ENCODE assay signal across 25 cellular contexts in the genomic region with DNA sequence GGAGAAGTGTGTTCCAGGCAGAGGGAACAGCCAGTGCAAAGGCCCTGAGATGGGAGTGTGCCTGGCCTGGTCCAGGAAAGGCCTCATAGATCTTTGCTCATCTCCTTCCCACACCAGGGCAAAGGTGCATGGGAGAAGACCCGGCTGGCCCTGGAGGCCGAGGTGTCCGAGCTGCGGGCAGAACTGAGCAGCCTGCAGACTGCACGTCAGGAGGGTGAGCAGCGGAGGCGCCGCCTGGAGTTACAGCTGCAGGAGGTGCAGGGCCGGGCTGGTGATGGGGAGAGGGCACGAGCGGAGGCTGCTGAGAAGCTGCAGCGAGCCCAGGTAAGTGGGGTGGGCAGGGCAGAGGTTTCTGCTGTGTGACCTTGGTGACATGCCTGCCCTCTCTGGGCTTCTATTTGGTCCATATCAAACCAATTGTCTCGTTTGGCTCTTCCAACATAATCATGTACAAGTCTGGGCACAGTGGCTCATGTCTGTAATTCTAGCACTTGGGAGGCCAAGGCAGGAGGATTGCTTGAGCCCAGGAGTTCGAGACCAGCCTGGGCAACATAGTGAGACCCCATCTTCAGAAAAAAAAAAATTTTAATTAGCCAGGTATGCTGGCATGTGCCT. TPM values are rescaled to one million over a fixed set of nuclear protein-coding genes. Genes with fewer than 3 reads are reported as not detected.
DNase-seq lines count a peak whose midpoint lies in the region; ATAC-seq, FAIRE-seq and TF ChIP-seq lines count a peak whose summit lies in the region.
"Had no signal": no experiment of that assay in that cellular context is flagged by ENCODE, and none has a peak within 500 bp of the region (broad histone marks: within the 10 kb centered on the region; RNA-seq: fewer than 3 reads in every experiment).

No MANE protein-coding gene starts in this region.

- H4K8ac ChIP-seq in neuronal stem cell (ENCODE audit: low read depth, low read length) = no peak overlapping the region

- no peak for DNase-seq in HepG2 (ENCODE audit: low spot score)
- DNase-seq in right lobe of liver = no peak
- DNase-seq in K562 (ENCODE audit: extremely low read depth in 1 of 4, low spot score in 3 of 4) = no peak
- DNase-seq in neuronal stem cell (ENCODE audit: low spot score) = no peak
- DNase-seq in COLO829 (ENCODE audit: low spot score) = no peak
- DNase-seq in DMS53 treated with DMSO at 0.1 percent for 48 hours (lab: John Stamatoyannopoulos, UW; ENCODE audit: unreplicated experiment) = no peak
- no peak for DNase-seq in activated CD8-positive, alpha-beta memory T cell treated with anti-CD3 and anti-CD28 coated beads for 24 hours
- DNase-seq: ACHN; AML-193; BE2C; Calu3; CD4-positive, alpha-beta T cell; COR-L47; DMS53; DND-41; HCEC 1CT had no signal

- H3K27ac ChIP-seq in HepG2 (ENCODE audit: extremely low read length, insufficient read depth, low read length) (no peak overlapping the region), right lobe of liver (no peak overlapping the region), K562 (ENCODE audit: extremely low read depth, low read depth, low read length) (no peak overlapping the region), neuronal stem cell (replicated peaks; ENCODE audit: low read length) (no peak overlapping the region)
- H3K27ac ChIP-seq: 22Rv1; BLaER1 treated with 17β-estradiol and CSF1 and Interleukin-3, amounts not matched to agents 10 nM and 100 nM had no signal

- no peak for TF ChIP-seq POLR2A in HepG2 (IDR thresholded peaks at IDR 0.05; ENCODE audit: insufficient read depth in 1 of 2, low read depth in 2 of 2, low read length in 2 of 2)
- no peak for TF ChIP-seq POLR2A in right lobe of liver (IDR thresholded peaks at IDR 0.05)
- TF ChIP-seq POLR2A in K562 (conservative IDR thresholded peaks at IDR 0.05) = no peak

- no peak overlapping the region for H4K91ac ChIP-seq in neuronal stem cell (ENCODE audit: low read depth, low read length, poor library complexity)

- no peaks in the 10 kb centered on the region for H3K79me1 ChIP-seq in neuronal stem cell (ENCODE audit: low read depth, low read length)

- TF ChIP-seq RAD21 in HepG2 (CRISPR knock-in tag; IDR thresholded peaks at IDR 0.05) (no peak), K562 (CRISPR knock-in tag; conservative IDR thresholded peaks at IDR 0.05 in 1 of 2, IDR thresholded peaks at IDR 0.05 in 1 of 2) (no peak)

- peak overlapping the region; percentile 57 for H2BK15ac ChIP-seq in neuronal stem cell (ENCODE audit: low read length)

- peak overlapping the region; percentile 87 for H3K14ac ChIP-seq in neuronal stem cell (ENCODE audit: low read length)

- H2BK120ac ChIP-seq in neuronal stem cell (ENCODE audit: low read depth, low read length) = no peak overlapping the region

- peaks cover 2% of the 10 kb centered on the region for H3K9me1 ChIP-seq in K562 (ENCODE audit: control insufficient read depth, insufficient read depth, low read length)

- H3K4me2 ChIP-seq in HepG2 (ENCODE audit: low read depth, low read length) (no peak overlapping the region), K562 (ENCODE audit: insufficient read depth, low read length) (no peak overlapping the region), neuronal stem cell (ENCODE audit: insufficient read depth, low read length, poor library complexity, severe bottlenecking) (no peak overlapping the region)
- H3K4me2 ChIP-seq: BLaER1 treated with 17β-estradiol and CSF1 and Interleukin-3, amounts not matched to agents 10 nM and 100 nM; GM23338 had no signal

- BruUV-seq in HepG2 (replicated peaks; lab: Mats Ljungman, UMichigan) (no TSS peak), K562 (replicated peaks; lab: Mats Ljungman, UMichigan) (no TSS peak)

- H3K4me1 ChIP-seq in HepG2 (ENCODE audit: insufficient read depth, low read length) (peaks cover 26% of the 10 kb centered on the region), right lobe of liver (no peaks in the 10 kb centered on the region), K562 (replicated peaks in 1 of 2; ENCODE audit: control insufficient read depth in 2 of 2, insufficient read depth in 2 of 2, low read length in 2 of 2) (peaks cover 0 to 23% of the 10 kb centered on the region in 2 experiments; a peak in 2 of 5 replicates), neuronal stem cell (ENCODE audit: control insufficient read depth in 2 of 2, insufficient read depth in 1 of 2, low read depth in 1 of 2, low read length in 2 of 2) (no peaks in the 10 kb centered on the region)
- H3K4me1 ChIP-seq: BE2C had no signal

- TF ChIP-seq CTCF in HepG2 (CRISPR knock-in tag; IDR thresholded peaks at IDR 0.05) = no peak
- no peak for TF ChIP-seq CTCF in right lobe of liver (IDR thresholded peaks at IDR 0.05)
- TF ChIP-seq CTCF in K562 (IDR thresholded peaks at IDR 0.05 in 2 of 3, conservative IDR thresholded peaks at IDR 0.05 in 1 of 3; ENCODE audit: insufficient read depth in 2 of 3, low read depth in 1 of 3, low read length in 3 of 3) = no peak

- peak overlapping the region; percentile 62 for H3K18ac ChIP-seq in neuronal stem cell (ENCODE audit: low read length)

- H3K27me3 ChIP-seq in HepG2 (ENCODE audit: control insufficient read depth in 1 of 2, insufficient read depth in 2 of 2, low read length in 2 of 2) (no peaks in the 10 kb centered on the region), right lobe of liver (no peaks in the 10 kb centered on the region), K562 (ENCODE audit: control insufficient read depth in 2 of 2, insufficient read depth in 2 of 2, low read length in 2 of 2) (peaks cover 8 to 38% of the 10 kb centered on the region in 2 experiments; a peak in 4 of 5 replicates), neuronal stem cell (ENCODE audit: control insufficient read depth in 3 of 3, insufficient read depth in 3 of 3, low read depth in 1 of 3, low read length in 3 of 3) (peaks cover 0 to 15% (median 0%) of the 10 kb centered on the region in 3 experiments)
- H3K27me3 ChIP-seq: BE2C; BLaER1 treated with 17β-estradiol and CSF1 and Interleukin-3, amounts not matched to agents 10 nM and 100 nM had no signal

- peak overlapping the region; percentile 74 for H2AK5ac ChIP-seq in neuronal stem cell (ENCODE audit: low read depth, low read length)

- intact Hi-C loops in HepG2 (cut with micrococcal nuclease; ENCODE audit: unreplicated experiment) (no loop called here), right lobe of liver (cut with DNase I) (no loop called here), K562 (cut with micrococcal nuclease) (no loop called here)

- TF ChIP-seq EP300 in HepG2 (IDR thresholded peaks at IDR 0.05; ENCODE audit: low read depth in 2 of 2, low read length in 2 of 2) (no peak), HepG2 (CRISPR knock-in tag; IDR thresholded peaks at IDR 0.05; ENCODE audit: borderline replicate concordance) (no peak), K562 (IDR thresholded peaks at IDR 0.05; ENCODE audit: low read length) (no peak)

- no peak overlapping the region for H2BK5ac ChIP-seq in neuronal stem cell (ENCODE audit: low read length)

- CTCF ChIA-PET in HepG2 (lab: Yijun Ruan, JAX; ENCODE audit: low intra/inter-chr PET ratio, low total read pairs) = no interaction called here
- CTCF ChIA-PET in K562 (lab: Yijun Ruan, JAX; ENCODE audit: low intra/inter-chr PET ratio) = no interaction called here

- H3K4ac ChIP-seq in neuronal stem cell (ENCODE audit: low read length) = no peak overlapping the region

- ATAC-seq in HepG2 (no peak), right lobe of liver (no peak), K562 (no peak)
- ATAC-seq: GM12878, GM23338 had no signal

- in situ Hi-C loops in HepG2 (cut with HindIII; ENCODE audit: extremely low pct_ligation_motif_present, low pct_unique_long_range_greater_than_20kb) = no loop called here
- in situ Hi-C loops in K562 (cut with MboI) = no loop called here

- no peak overlapping the region for H3K4me3 ChIP-seq in HepG2 (replicated peaks in 1 of 3; ENCODE audit: insufficient read depth in 1 of 3, low read depth in 2 of 3, low read length in 3 of 3)
- H3K4me3 ChIP-seq in right lobe of liver = no peak overlapping the region
- H3K4me3 ChIP-seq in K562 = no peak overlapping the region
- H3K4me3 ChIP-seq in neuronal stem cell (ENCODE audit: low read length in 2 of 2) = no peak overlapping the region
- H3K4me3 ChIP-seq: BLaER1 treated with 17β-estradiol and CSF1 and Interleukin-3, amounts not matched to agents 10 nM and 100 nM; GM12878; GM23338 had no signal

- H3K79me2 ChIP-seq in HepG2 (ENCODE audit: insufficient read depth, low read length) (no peaks in the 10 kb centered on the region), K562 (ENCODE audit: control insufficient read depth, insufficient read depth, low read length) (no peaks in the 10 kb centered on the region)

- FAIRE-seq in HepG2 (lab: Jason Lieb, UNC) = no peak
- no peak for FAIRE-seq in K562 (lab: Jason Lieb, UNC)
- FAIRE-seq: A204.1, G401.6, GM12878, GM19239, H54 had no signal

- no peaks in the 10 kb centered on the region for H3K9me3 ChIP-seq in HepG2 (ENCODE audit: low read length)
- no peaks in the 10 kb centered on the region for H3K9me3 ChIP-seq in right lobe of liver
- H3K9me3 ChIP-seq in K562 (replicated peaks; ENCODE audit: control insufficient read depth, insufficient read depth, low read depth, low read length) = no peaks in the 10 kb centered on the region
- peaks cover 0 to 2% of the 10 kb centered on the region in 2 donors for H3K9me3 ChIP-seq in neuronal stem cell (replicated peaks in 1 of 2; ENCODE audit: control insufficient read depth in 2 of 2, insufficient read depth in 1 of 2, low read depth in 1 of 2, low read length in 2 of 2)
- H3K9me3 ChIP-seq: BE2C; BLaER1 treated with 17β-estradiol and CSF1 and Interleukin-3, amounts not matched to agents 10 nM and 100 nM had no signal

- no peak overlapping the region for H3K23ac ChIP-seq in neuronal stem cell (ENCODE audit: low read depth, low read length, poor library complexity)

- H2BK12ac ChIP-seq in neuronal stem cell (ENCODE audit: low read length) = peak overlapping the region; percentile 69

- H3K9ac ChIP-seq in HepG2 (ENCODE audit: insufficient read depth, low read depth, low read length) = no peak overlapping the region
- H3K9ac ChIP-seq in K562 (ENCODE audit: insufficient read depth in 1 of 2, low read depth in 2 of 2, low read length in 2 of 2) = no peak overlapping the region
- peak overlapping the region; percentile 40 for H3K9ac ChIP-seq in neuronal stem cell (ENCODE audit: low read depth, low read length, poor library complexity)
- H3K9ac ChIP-seq: BLaER1 treated with 17β-estradiol and CSF1 and Interleukin-3, amounts not matched to agents 10 nM and 100 nM had no signal

- H3K36me3 ChIP-seq in HepG2 (replicated peaks in 1 of 2; ENCODE audit: control insufficient read depth in 1 of 2, insufficient read depth in 2 of 2, low read length in 2 of 2) (peaks cover 4 to 6% of the 10 kb centered on the region in 2 experiments; a peak in 1 of 5 replicates), right lobe of liver (peaks cover 0 to 54% (median 16%) of the 10 kb centered on the region in 4 donors), K562 (ENCODE audit: control insufficient read depth, insufficient read depth, low read length) (no peaks in the 10 kb centered on the region), neuronal stem cell (replicated peaks in 1 of 2; ENCODE audit: control insufficient read depth in 2 of 2, insufficient read depth in 2 of 2, low read length in 2 of 2) (peaks cover 0 to 2% of the 10 kb centered on the region in 2 donors)
- H3K36me3 ChIP-seq: BE2C; BLaER1 treated with 17β-estradiol and CSF1 and Interleukin-3, amounts not matched to agents 10 nM and 100 nM had no signal

- 89% methylated on average over 9 of the region's 14 CpGs for WGBS in HepG2 (ENCODE audit: low lambda C conversion rate)
- WGBS in right lobe of liver (ENCODE audit: insufficient coverage, low coverage, low lambda C conversion rate, missing lambda C conversion rate) = 65% methylated on average over 2 of the region's 14 CpGs
- WGBS in K562 (ENCODE audit: insufficient coverage, low coverage, missing lambda C conversion rate) = 30% methylated on average over 14 of the region's 14 CpGs
- WGBS in neuronal stem cell (ENCODE audit: extremely low coverage in 2 of 2, insufficient read length in 2 of 2, insufficient replicate concordance in 1 of 2), 2 donors = no CpG with 5 or more reads among the region's 14 CpGs

- POLR2A ChIA-PET in HepG2 (lab: Yijun Ruan, JAX) (no interaction called here), K562 (lab: Yijun Ruan, JAX) (interaction anchor here (0.6 to 0.7 kb wide), 2 partner anchors 13 to 21 kb away, joined by 3 read pairs; no protein-coding TSS in a partner anchor)

- H4K20me1 ChIP-seq in HepG2 (ENCODE audit: insufficient read depth, low read length) (no peaks in the 10 kb centered on the region), K562 (replicated peaks; ENCODE audit: control insufficient read depth, insufficient read depth, low read length) (no peaks in the 10 kb centered on the region)

- no peak overlapping the region for H2AFZ ChIP-seq in HepG2 (ENCODE audit: low read length)
- H2AFZ ChIP-seq in K562 (ENCODE audit: low read depth, low read length) = no peak overlapping the region
- no peak overlapping the region for H2AFZ ChIP-seq in neuronal stem cell (ENCODE audit: low read length)
- H2AFZ ChIP-seq: GM23338 had no signal

RNA-seq across cellular contexts. Expression of a gene that starts 51.1 kb away (rescaled TPM):
- total RNA-seq in HepG2 (2016; rRNA removed; fragmentation: Illumina TruSeq; extraction: Trizol) = 0.24 and 0.29 TPM in 2 replicates
- total RNA-seq in HepG2 (2016; cell fraction: cytosol; rRNA removed; fragmentation: Illumina TruSeq; extraction: Trizol; ENCODE audit: low read depth) = 0.09 and 0.20 TPM in 2 replicates
- 0.10 and 0.35 TPM in 2 replicates for total RNA-seq in HepG2 (2016; cell fraction: insoluble cytoplasmic fraction; rRNA removed; fragmentation: Illumina TruSeq; extraction: Trizol)
- total RNA-seq in HepG2 (2016; cell fraction: membrane; rRNA removed; fragmentation: Illumina TruSeq; extraction: Trizol) = 0.34 TPM in 2 replicates
- 0.66 and 0.81 TPM in 2 replicates for total RNA-seq in HepG2 (2016; cell fraction: nucleus; rRNA removed; fragmentation: Illumina TruSeq; extraction: Trizol)
- polyA plus RNA-seq in HepG2 (2011; rRNA removed) = 1.6 and 1.7 TPM in 2 replicates
- 0.29 and 0.46 TPM in 2 replicates for polyA plus RNA-seq in HepG2 (2011; cell fraction: cytosol; rRNA removed)
- polyA plus RNA-seq in HepG2 (2011; cell fraction: nucleus; rRNA removed) = 13.3 and 15.9 TPM in 2 replicates
- polyA plus RNA-seq in HepG2 (2012) = 2.6 and 3.4 TPM in 2 replicates
- 0.17 and 0.27 TPM in 2 replicates for polyA plus RNA-seq in HepG2 (2016; cell fraction: cytosol; fragmentation: Illumina TruSeq; extraction: Trizol; ENCODE audit: low read depth)
- polyA plus RNA-seq in HepG2 (2016; cell fraction: insoluble cytoplasmic fraction; fragmentation: Illumina TruSeq; extraction: Trizol; ENCODE audit: low read depth) = 1.1 and 1.3 TPM in 2 replicates
- 0.78 and 1.2 TPM in 2 replicates for polyA plus RNA-seq in HepG2 (2016; cell fraction: membrane; fragmentation: Illumina TruSeq; extraction: Trizol; ENCODE audit: low read depth)
- 9.8 and 11.7 TPM in 2 replicates for polyA plus RNA-seq in HepG2 (2016; cell fraction: nucleus; fragmentation: Illumina TruSeq; extraction: Trizol; ENCODE audit: insufficient read depth, low read depth)
- 4.0 TPM in 1 of 2 replicates, not detected in the other for polyA minus RNA-seq in HepG2 (2011; rRNA and poly(A)+ RNA removed; ENCODE audit: low replicate concordance)
- polyA minus RNA-seq in HepG2 (2011; cell fraction: cytosol; rRNA and poly(A)+ RNA removed) = 0.62 and 0.79 TPM in 2 replicates
- polyA minus RNA-seq in HepG2 (2011; cell fraction: nucleus; rRNA and poly(A)+ RNA removed) = 4.2 and 4.6 TPM in 2 replicates
- total RNA-seq in right lobe of liver = 1 to 10 TPM in 5 of 6 experiments, under 1 TPM in 1; 0.92 to 3.0 (median 2.3) TPM
- 19.8 and 38.5 TPM in 2 replicates for total RNA-seq in K562 (2011; cell fraction: chromatin; rRNA removed; ENCODE audit: low replicate concordance)
- total RNA-seq in K562 (2011; cell fraction: nucleolus; rRNA removed) = 17.0 and 18.4 TPM in 2 replicates
- total RNA-seq in K562 (2011; cell fraction: nucleoplasm; rRNA removed) = 18.8 and 48.6 TPM in 2 replicates
- total RNA-seq in K562 (2014; rRNA removed) = 1.8 and 4.0 TPM in 2 replicates
- 1.4 and 1.7 TPM in 2 replicates for total RNA-seq in K562 (2014; rRNA removed; fragmentation: Illumina TruSeq; extraction: Trizol)
- 2.1 and 3.0 TPM in 2 replicates for total RNA-seq in K562 (2015; rRNA removed; fragmentation: Illumina TruSeq; extraction: Trizol)
- 20.2 and 26.2 TPM in 2 replicates for total RNA-seq in K562 (2021)
- 2.0 and 3.7 TPM in 2 replicates for polyA plus RNA-seq in K562 (2011; rRNA removed)
- 2.0 and 2.7 TPM in 2 replicates for polyA plus RNA-seq in K562 (2011; cell fraction: cytosol; rRNA removed)
- 12.7 and 28.1 TPM in 2 replicates for polyA plus RNA-seq in K562 (2011; cell fraction: nucleus; rRNA removed)
- polyA plus RNA-seq in K562 (2012) = 10.3 and 13.2 TPM in 2 replicates
- polyA plus RNA-seq in K562 (2014; fragmentation: Illumina TruSeq; extraction: Trizol) = 14.9 and 16.4 TPM in 2 replicates
- polyA plus RNA-seq in K562 (2014; fragmentation: Nextera tagmentation; extraction: Ambion mirVana) = under 1 TPM; 0.03 to 0.06 TPM
- polyA plus RNA-seq in K562 (2014; rRNA removed) = 13.2 and 14.2 TPM in 2 replicates
- polyA minus RNA-seq in K562 (2011; rRNA and poly(A)+ RNA removed) = 1.2 and 2.0 TPM in 2 replicates
- 8.9 and 10.9 TPM in 2 replicates for polyA minus RNA-seq in K562 (2011; cell fraction: cytosol; rRNA and poly(A)+ RNA removed)
- 7.8 and 7.9 TPM in 2 replicates for polyA minus RNA-seq in K562 (2011; cell fraction: nucleus; rRNA and poly(A)+ RNA removed)
- polyA plus RNA-seq in neuronal stem cell (2013, experiment 1 of 2) = 6.8 TPM
- polyA plus RNA-seq in neuronal stem cell (2013, experiment 2 of 2) = 6.9 TPM
- polyA plus RNA-seq: CD8-positive, alpha-beta memory T cell had no signal
